1 cellular context compared by ENCODE assay signal in genomic region chrX:131821945-131822622, GRCh38.
TF ChIP-seq lines count a peak whose summit lies in the region.

No MANE protein-coding gene starts in this region.

TF ChIP-seq in GM12878, 131 proteins besides CTCF, POLR2A, EP300 and RAD21 (continued from another document and continues in another):
- TF ChIP-seq IRF5 (IDR thresholded peaks at IDR 0.05; ENCODE audit: borderline replicate concordance): no peak
- TF ChIP-seq, protein P1, sequence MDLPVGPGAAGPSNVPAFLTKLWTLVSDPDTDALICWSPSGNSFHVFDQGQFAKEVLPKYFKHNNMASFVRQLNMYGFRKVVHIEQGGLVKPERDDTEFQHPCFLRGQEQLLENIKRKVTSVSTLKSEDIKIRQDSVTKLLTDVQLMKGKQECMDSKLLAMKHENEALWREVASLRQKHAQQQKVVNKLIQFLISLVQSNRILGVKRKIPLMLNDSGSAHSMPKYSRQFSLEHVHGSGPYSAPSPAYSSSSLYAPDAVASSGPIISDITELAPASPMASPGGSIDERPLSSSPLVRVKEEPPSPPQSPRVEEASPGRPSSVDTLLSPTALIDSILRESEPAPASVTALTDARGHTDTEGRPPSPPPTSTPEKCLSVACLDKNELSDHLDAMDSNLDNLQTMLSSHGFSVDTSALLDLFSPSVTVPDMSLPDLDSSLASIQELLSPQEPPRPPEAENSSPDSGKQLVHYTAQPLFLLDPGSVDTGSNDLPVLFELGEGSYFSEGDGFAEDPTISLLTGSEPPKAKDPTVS (IDR thresholded peaks at IDR 0.05; ENCODE audit: low read depth, low read length): no peak
- peak; percentile 53; the same call in 1 of the 2 replicates for TF ChIP-seq RELB (IDR thresholded peaks at IDR 0.05; ENCODE audit: low read depth)
- no peak for TF ChIP-seq SUZ12 (IDR thresholded peaks at IDR 0.05; ENCODE audit: unreplicated experiment)
- TF ChIP-seq TCF3 (IDR thresholded peaks at IDR 0.05; ENCODE audit: borderline replicate concordance, insufficient read depth, low read depth, low read length): no peak
- 0 out of 3 replicates have a peak, but pooled peaks have one; percentile 19 for TF ChIP-seq POU2F2 (IDR thresholded peaks at IDR 0.05; ENCODE audit: borderline replicate concordance, low read depth, low read length)
- TF ChIP-seq HDGF (IDR thresholded peaks at IDR 0.05): no peak
- no peak for TF ChIP-seq DPF2 (IDR thresholded peaks at IDR 0.05)
- peak; percentile 80 for TF ChIP-seq ZNF592 (IDR thresholded peaks at IDR 0.05)
- no peak for TF ChIP-seq EZH2 (IDR thresholded peaks at IDR 0.05; ENCODE audit: borderline replicate concordance, control insufficient read depth, low read depth, low read length)
- no peak for TF ChIP-seq EED (IDR thresholded peaks at IDR 0.05; ENCODE audit: low read depth)
- no peak for TF ChIP-seq CBFB (IDR thresholded peaks at IDR 0.05; ENCODE audit: low read depth)
- no peak for TF ChIP-seq MTA2 (IDR thresholded peaks at IDR 0.05; ENCODE audit: low read depth)
- TF ChIP-seq POLR2AphosphoS2 (IDR thresholded peaks at IDR 0.05; ENCODE audit: low read depth, low read length): no peak
- no peak for TF ChIP-seq HDAC6 (IDR thresholded peaks at IDR 0.05; ENCODE audit: unreplicated experiment)
- no peak for TF ChIP-seq ZNF217 (IDR thresholded peaks at IDR 0.05)
- TF ChIP-seq RUNX3 (IDR thresholded peaks at IDR 0.05; ENCODE audit: low read length): peak; percentile 17; the same call in 1 of the 2 replicates
- TF ChIP-seq BCL3 (IDR thresholded peaks at IDR 0.05; ENCODE audit: borderline replicate concordance, insufficient read depth, low read depth, low read length, poor library complexity, severe bottlenecking): no peak
- no peak for TF ChIP-seq CUX1 (IDR thresholded peaks at IDR 0.05; ENCODE audit: insufficient replicate concordance, low read depth, low read length)
- TF ChIP-seq CHD4 (IDR thresholded peaks at IDR 0.05): no peak
- 0 out of 2 replicates have a peak, but pooled peaks have one; percentile 22 for TF ChIP-seq CREB1 (IDR thresholded peaks at IDR 0.05; ENCODE audit: low read depth)
- no peak for TF ChIP-seq JUNB (IDR thresholded peaks at IDR 0.05)
- TF ChIP-seq SP1 (IDR thresholded peaks at IDR 0.05; ENCODE audit: low read depth, low read length): peak; percentile 49
- 0 out of 2 replicates have a peak, but pooled peaks have one; percentile 15 for TF ChIP-seq PAX5 (IDR thresholded peaks at IDR 0.05; ENCODE audit: borderline replicate concordance, low read depth, low read length)
- no peak for TF ChIP-seq SIX5 (IDR thresholded peaks at IDR 0.05; ENCODE audit: low read depth, low read length, severe bottlenecking)
- TF ChIP-seq MXI1 (IDR thresholded peaks at IDR 0.05; ENCODE audit: low read depth, low read length): peak; percentile 69; the same call in 1 of the 2 replicates
- no peak; the same call in 1 of the 2 replicates for TF ChIP-seq WRNIP1 (IDR thresholded peaks at IDR 0.05; ENCODE audit: borderline replicate concordance, low read depth, low read length)
- no peak for TF ChIP-seq PAX8 (IDR thresholded peaks at IDR 0.05)
- no peak for TF ChIP-seq POLR2AphosphoS5 (IDR thresholded peaks at IDR 0.05; ENCODE audit: low read length)
- TF ChIP-seq, protein P2, sequence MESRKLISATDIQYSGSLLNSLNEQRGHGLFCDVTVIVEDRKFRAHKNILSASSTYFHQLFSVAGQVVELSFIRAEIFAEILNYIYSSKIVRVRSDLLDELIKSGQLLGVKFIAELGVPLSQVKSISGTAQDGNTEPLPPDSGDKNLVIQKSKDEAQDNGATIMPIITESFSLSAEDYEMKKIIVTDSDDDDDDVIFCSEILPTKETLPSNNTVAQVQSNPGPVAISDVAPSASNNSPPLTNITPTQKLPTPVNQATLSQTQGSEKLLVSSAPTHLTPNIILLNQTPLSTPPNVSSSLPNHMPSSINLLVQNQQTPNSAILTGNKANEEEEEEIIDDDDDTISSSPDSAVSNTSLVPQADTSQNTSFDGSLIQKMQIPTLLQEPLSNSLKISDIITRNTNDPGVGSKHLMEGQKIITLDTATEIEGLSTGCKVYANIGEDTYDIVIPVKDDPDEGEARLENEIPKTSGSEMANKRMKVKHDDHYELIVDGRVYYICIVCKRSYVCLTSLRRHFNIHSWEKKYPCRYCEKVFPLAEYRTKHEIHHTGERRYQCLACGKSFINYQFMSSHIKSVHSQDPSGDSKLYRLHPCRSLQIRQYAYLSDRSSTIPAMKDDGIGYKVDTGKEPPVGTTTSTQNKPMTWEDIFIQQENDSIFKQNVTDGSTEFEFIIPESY (IDR thresholded peaks at IDR 0.05): peak; percentile 75; the same call in 1 of the 2 replicates
- TF ChIP-seq CBX3 (IDR thresholded peaks at IDR 0.05; ENCODE audit: borderline replicate concordance, low read depth): no peak
- TF ChIP-seq SMAD1 (IDR thresholded peaks at IDR 0.05; ENCODE audit: low read depth, partially characterized antibody): no peak
- peak; percentile 49 for TF ChIP-seq IKZF1 (conservative IDR thresholded peaks at IDR 0.05)
- TF ChIP-seq STAT3 (IDR thresholded peaks at IDR 0.05; ENCODE audit: low read depth, low read length): peak; percentile 94; the same call in 1 of the 2 replicates
- no peak for TF ChIP-seq NR2F1 (conservative IDR thresholded peaks at IDR 0.05)
- TF ChIP-seq, protein P3, sequence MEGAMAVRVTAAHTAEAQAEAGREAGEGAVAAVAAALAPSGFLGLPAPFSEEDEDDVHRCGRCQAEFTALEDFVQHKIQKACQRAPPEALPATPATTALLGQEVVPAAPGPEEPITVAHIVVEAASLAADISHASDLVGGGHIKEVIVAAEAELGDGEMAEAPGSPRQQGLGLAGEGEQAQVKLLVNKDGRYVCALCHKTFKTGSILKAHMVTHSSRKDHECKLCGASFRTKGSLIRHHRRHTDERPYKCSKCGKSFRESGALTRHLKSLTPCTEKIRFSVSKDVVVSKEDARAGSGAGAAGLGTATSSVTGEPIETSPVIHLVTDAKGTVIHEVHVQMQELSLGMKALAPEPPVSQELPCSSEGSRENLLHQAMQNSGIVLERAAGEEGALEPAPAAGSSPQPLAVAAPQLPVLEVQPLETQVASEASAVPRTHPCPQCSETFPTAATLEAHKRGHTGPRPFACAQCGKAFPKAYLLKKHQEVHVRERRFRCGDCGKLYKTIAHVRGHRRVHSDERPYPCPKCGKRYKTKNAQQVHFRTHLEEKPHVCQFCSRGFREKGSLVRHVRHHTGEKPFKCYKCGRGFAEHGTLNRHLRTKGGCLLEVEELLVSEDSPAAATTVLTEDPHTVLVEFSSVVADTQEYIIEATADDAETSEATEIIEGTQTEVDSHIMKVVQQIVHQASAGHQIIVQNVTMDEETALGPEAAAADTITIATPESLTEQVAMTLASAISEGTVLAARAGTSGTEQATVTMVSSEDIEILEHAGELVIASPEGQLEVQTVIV (IDR thresholded peaks at IDR 0.05; ENCODE audit: borderline replicate concordance, partially characterized antibody): no peak
- TF ChIP-seq MYB (IDR thresholded peaks at IDR 0.05; ENCODE audit: borderline replicate concordance, low read depth, low read length): no peak
- TF ChIP-seq ZBED1 (IDR thresholded peaks at IDR 0.05; ENCODE audit: borderline replicate concordance): peak; percentile 89
- no peak for TF ChIP-seq NR2C1 (IDR thresholded peaks at IDR 0.05)
